ENCODE assay signal across 15 cellular contexts in the genomic region with DNA sequence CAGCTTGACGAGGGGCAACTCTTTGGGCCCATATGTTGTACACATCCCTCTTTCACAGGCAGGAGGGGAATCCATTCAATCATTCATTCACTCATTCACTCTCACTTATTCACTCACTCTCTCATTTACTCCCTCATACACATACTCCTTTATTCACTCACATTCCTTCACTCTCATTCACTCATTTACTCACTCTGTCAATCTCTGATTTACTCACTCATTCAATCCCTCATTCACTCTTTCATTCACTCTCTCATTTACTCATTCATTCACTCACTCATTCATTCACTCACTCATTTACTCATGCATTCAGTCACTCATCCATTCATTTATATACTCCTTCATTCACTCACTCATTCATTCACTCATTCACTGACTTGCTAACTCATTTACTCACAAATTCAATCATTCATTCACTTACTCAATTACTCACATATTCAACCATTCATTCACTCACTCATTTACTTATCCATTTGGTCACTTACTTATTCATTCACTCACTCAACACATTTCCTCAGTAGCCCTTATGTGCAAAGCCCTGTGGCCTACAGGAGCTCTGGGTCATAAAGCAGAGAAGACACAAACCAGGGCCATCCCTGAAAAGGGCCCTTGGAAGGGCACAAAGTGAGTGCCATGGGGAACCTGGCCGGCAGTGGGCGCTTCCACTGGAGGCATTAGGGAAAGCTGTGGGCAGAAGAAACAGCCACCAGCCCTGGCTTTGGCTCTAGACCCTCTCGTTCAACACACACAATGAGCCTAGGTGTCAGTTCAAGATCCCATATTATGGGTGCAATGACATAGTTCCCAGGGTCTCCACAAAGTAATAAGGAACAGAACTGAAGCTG. TPM values are rescaled to one million over a fixed set of nuclear protein-coding genes. Genes with fewer than 3 reads are reported as not detected.
DNase-seq lines count a peak whose midpoint lies in the region; ATAC-seq, FAIRE-seq and TF ChIP-seq lines count a peak whose summit lies in the region.
"Had no signal": no experiment of that assay in that cellular context is flagged by ENCODE, and none has a peak within 500 bp of the region (broad histone marks: within the 10 kb centered on the region; RNA-seq: fewer than 3 reads in every experiment).

No MANE protein-coding gene starts in this region.

- CTCF ChIA-PET in IMR-90 (lab: Yijun Ruan, JAX), result interaction anchor here (0.6 to 1.0 kb wide), 3 partner anchors 17 to 200 kb away, joined by 3 to 5 read pairs (median 3); no protein-coding TSS in a partner anchor

- H4K5ac ChIP-seq in IMR-90 (ENCODE audit: low read depth, low read length), result peak overlapping the region; percentile 67; the same call in 1 of the 2 replicates

- peak overlapping the region; percentile 63; the same call in 1 of the 2 replicates for H4K91ac ChIP-seq in IMR-90 (ENCODE audit: insufficient read depth, low read depth, low read length)

- H4K20me1 ChIP-seq in IMR-90 (ENCODE audit: insufficient read depth, low read length) (peaks cover 5% of the 10 kb centered on the region), astrocyte (ENCODE audit: insufficient read depth, low read length) (no peaks in the 10 kb centered on the region)

- H3K56ac ChIP-seq in IMR-90 (ENCODE audit: extremely low read depth, insufficient read depth, low read length), result peak overlapping the region; percentile 70

- H3K4me1 Mint-ChIP-seq in astrocyte (ENCODE audit: low read depth, unreplicated experiment), result peaks cover 28% of the 10 kb centered on the region

- H3K36me3 Mint-ChIP-seq in astrocyte (ENCODE audit: low read depth, unreplicated experiment), result peaks cover 5% of the 10 kb centered on the region

- peaks cover 6 to 24% of the 10 kb centered on the region in 2 experiments for H3K79me1 ChIP-seq in IMR-90 (ENCODE audit: low read depth in 1 of 2, low read length in 2 of 2)

- BruUV-seq in IMR-90 (replicated peaks; lab: Mats Ljungman, UMichigan), result no TSS peak

- peak overlapping the region; percentile 95 for H3K27ac Mint-ChIP-seq in astrocyte (ENCODE audit: unreplicated experiment)
- H3K27ac Mint-ChIP-seq: stimulated activated naive CD8-positive, alpha-beta T cell treated with anti-CD3 and anti-CD28 coated beads, Interleukin-15, Interleukin-2, amounts not matched to agents 100 ng/mL and 50 ng/mL, for 24 hours had no signal

- H3K23ac ChIP-seq in IMR-90 (ENCODE audit: low read depth, low read length), result peak overlapping the region; percentile 83

- H2BK20ac ChIP-seq in IMR-90 (ENCODE audit: low read depth, low read length), result peak overlapping the region; percentile 66; the same call in 1 of the 2 replicates

- H2BK15ac ChIP-seq in IMR-90 (ENCODE audit: low read depth, low read length), result peak overlapping the region; percentile 78; the same call in 1 of the 3 replicates

- no peak for TF ChIP-seq POLR2A in IMR-90 (IDR thresholded peaks at IDR 0.05; ENCODE audit: low read depth, low read length)

- H2BK5ac ChIP-seq in IMR-90 (ENCODE audit: low read depth, low read length, poor library complexity, severe bottlenecking), result peak overlapping the region; percentile 83

- H3K14ac ChIP-seq in IMR-90 (replicated peaks; ENCODE audit: low read depth, low read length), result peak overlapping the region; percentile 91

- H3K9me3 ChIP-seq in IMR-90 (ENCODE audit: control insufficient read depth, insufficient read depth, low read length) (peaks cover 5% of the 10 kb centered on the region; the same call in 1 of the 2 replicates), astrocyte (ENCODE audit: insufficient read depth, low read depth, low read length) (peaks cover 7% of the 10 kb centered on the region), lower lobe of right lung (peaks cover 11% of the 10 kb centered on the region), stomach smooth muscle (ENCODE audit: control insufficient read depth in 2 of 2, low read length in 2 of 2) (no peaks in the 10 kb centered on the region), MG63 (no peaks in the 10 kb centered on the region; the same call in 1 of the 2 replicates)

- H3K9ac ChIP-seq in IMR-90 (ENCODE audit: low read depth, low read length) (peak overlapping the region; percentile 39; the same call in 1 of the 2 replicates), astrocyte (ENCODE audit: low read length) (peak overlapping the region; percentile 47), stomach smooth muscle (ENCODE audit: low read length in 2 of 2) (no peak overlapping the region)
- H3K9ac ChIP-seq: KMS-11 had no signal

- H3K27me3 Mint-ChIP-seq in astrocyte (ENCODE audit: low read depth, unreplicated experiment), result no peaks in the 10 kb centered on the region
- H3K27me3 Mint-ChIP-seq: CD8-positive, alpha-beta memory T cell; stimulated activated naive CD8-positive, alpha-beta T cell treated with anti-CD3 and anti-CD28 coated beads, Interleukin-15, Interleukin-2, amounts not matched to agents 100 ng/mL and 50 ng/mL, for 24 hours had no signal

- H3K4me3 Mint-ChIP-seq in astrocyte (ENCODE audit: unreplicated experiment), result peak overlapping the region; percentile 10
- H3K4me3 Mint-ChIP-seq: stimulated activated naive CD8-positive, alpha-beta T cell treated with anti-CD3 and anti-CD28 coated beads, Interleukin-15, Interleukin-2, amounts not matched to agents 100 ng/mL and 50 ng/mL, for 24 hours had no signal

- peak overlapping the region; percentile 84 for H3K4ac ChIP-seq in IMR-90 (ENCODE audit: low read depth, low read length)

- H3K4me2 ChIP-seq in IMR-90 (ENCODE audit: low read depth, low read length) (peak overlapping the region; percentile 50; the same call in 1 of the 2 replicates), astrocyte (ENCODE audit: low read length) (peak overlapping the region; percentile 42)
- H3K4me2 ChIP-seq: KMS-11 had no signal

- H3K4me3 ChIP-seq in IMR-90 (ENCODE audit: insufficient read depth, low read depth, low read length) (no peak overlapping the region), astrocyte (ENCODE audit: insufficient read depth, low read depth, low read length) (no peak overlapping the region), lower lobe of right lung (no peak overlapping the region), stomach smooth muscle (ENCODE audit: low read length in 2 of 2) (no peak overlapping the region), MG63 (no peak overlapping the region)

- TF ChIP-seq CTCF in IMR-90 (conservative IDR thresholded peaks at IDR 0.05; ENCODE audit: low read depth, low read length), result no peak
- no peak for TF ChIP-seq CTCF in astrocyte (IDR thresholded peaks at IDR 0.05; ENCODE audit: insufficient read depth, low read depth, low read length)
- no peak for TF ChIP-seq CTCF in lower lobe of right lung (IDR thresholded peaks at IDR 0.05)

- peak overlapping the region; percentile 51; the same call in 1 of the 2 replicates for H3K18ac ChIP-seq in IMR-90 (ENCODE audit: low read depth, low read length)

- H3K36me3 ChIP-seq in IMR-90 (ENCODE audit: control insufficient read depth, insufficient read depth, low read length) (no peaks in the 10 kb centered on the region), astrocyte (ENCODE audit: insufficient read depth, low read length) (no peaks in the 10 kb centered on the region), lower lobe of right lung (no peaks in the 10 kb centered on the region), stomach smooth muscle (ENCODE audit: control insufficient read depth in 2 of 2, insufficient read depth in 2 of 2, low read length in 2 of 2) (no peaks in the 10 kb centered on the region), MG63 (no peaks in the 10 kb centered on the region)

- peaks cover 11% of the 10 kb centered on the region for H3K9me1 ChIP-seq in IMR-90 (ENCODE audit: insufficient read depth, low read length)

- ATAC-seq in IMR-90 (ENCODE audit: low read depth), result no peak
- ATAC-seq in lower lobe of right lung, result peak in 1 of 2 donors; percentile 12
- ATAC-seq in HG03442 (IDR thresholded peaks at IDR 0.05; ENCODE audit: unreplicated experiment), result no peak

- no peaks in the 10 kb centered on the region for H3K79me2 ChIP-seq in astrocyte (ENCODE audit: insufficient read depth, low read length)

- H2AFZ ChIP-seq in IMR-90 (replicated peaks; ENCODE audit: low read length, poor library complexity) (no peak overlapping the region), astrocyte (ENCODE audit: low read depth, low read length) (peak overlapping the region; percentile 7)

- intact Hi-C loops in IMR-90 (cut with micrococcal nuclease) (loop anchor here (5.0 kb wide), 1 partner anchor 40 kb away; no protein-coding TSS in a partner anchor), lower lobe of right lung (cut with DNase I) (no loop called here)

- peak; percentile 32 for FAIRE-seq in astrocyte (lab: Jason Lieb, UNC)

- H3K9me3 Mint-ChIP-seq in astrocyte (ENCODE audit: unreplicated experiment), result peaks cover 13% of the 10 kb centered on the region

- peak overlapping the region; percentile 88 for H2BK120ac ChIP-seq in IMR-90 (ENCODE audit: low read depth, low read length)

- no peaks in the 10 kb centered on the region for H3K27me3 ChIP-seq in IMR-90 (ENCODE audit: control insufficient read depth, insufficient read depth, low read length)
- H3K27me3 ChIP-seq in astrocyte (ENCODE audit: insufficient read depth, low read length), result no peaks in the 10 kb centered on the region
- no peaks in the 10 kb centered on the region for H3K27me3 ChIP-seq in lower lobe of right lung (ENCODE audit: low read depth)
- H3K27me3 ChIP-seq in stomach smooth muscle (ENCODE audit: control insufficient read depth in 1 of 2, insufficient read depth in 2 of 2, low read length in 2 of 2), result no peaks in the 10 kb centered on the region
- no peaks in the 10 kb centered on the region for H3K27me3 ChIP-seq in MG63

- dilution Hi-C loops in IMR-90 (cut with HindIII; ENCODE audit: low sequenced_read_pairs, unreplicated experiment), result no loop called here

- H2AK5ac ChIP-seq in IMR-90 (ENCODE audit: low read depth, low read length), result peak overlapping the region; percentile 74

- in situ Hi-C loops in IMR-90 (cut with MboI; ENCODE audit: low sequenced_read_pairs), result no loop called here

- POLR2A ChIA-PET in IMR-90 (lab: Charles Lee; ENCODE audit: unreplicated experiment), result no interaction called here

- H3K4me1 ChIP-seq in IMR-90 (ENCODE audit: control insufficient read depth, insufficient read depth, low read length) (peaks cover 15% of the 10 kb centered on the region), astrocyte (ENCODE audit: insufficient read depth, low read length) (peaks cover 23% of the 10 kb centered on the region), lower lobe of right lung (peaks cover 28% of the 10 kb centered on the region), stomach smooth muscle (ENCODE audit: control insufficient read depth, insufficient read depth, low read length) (peaks cover 21% of the 10 kb centered on the region)

- H3K27ac ChIP-seq in IMR-90 (ENCODE audit: insufficient read depth, low read length) (peak overlapping the region; percentile 40), astrocyte (ENCODE audit: low read depth, low read length) (peak overlapping the region; percentile 44), lower lobe of right lung (peak overlapping the region; percentile 73), stomach smooth muscle (ENCODE audit: low read length) (peak overlapping the region; percentile 58)
- H3K27ac ChIP-seq: KMS-11 had no signal

- DNase-seq in IMR-90 (no peak), astrocyte (ENCODE audit: low read depth) (no peak), lower lobe of right lung (peak; percentile 7), MG63 (no peak), superior temporal gyrus (ENCODE audit: extremely low spot score) (no peak)
- DNase-seq: CD8-positive, alpha-beta memory T cell; effector CD8-positive, alpha-beta T cell; GDM1; NCI-H1930; stimulated activated CD4-positive, alpha-beta T cell treated with anti-CD3 and anti-CD28 coated beads, Interleukin-4, amount 100 ng/mL, for 24 hours had no signal

- peak overlapping the region in 1 of 2 experiments; percentile 54; a peak in 1 of 4 replicates for H4K8ac ChIP-seq in IMR-90 (ENCODE audit: low read depth in 2 of 2, low read length in 2 of 2)

- H2AK9ac ChIP-seq in IMR-90 (replicated peaks; ENCODE audit: low read depth, low read length, poor library complexity), result no peak overlapping the region

- no peak for TF ChIP-seq RAD21 in IMR-90 (IDR thresholded peaks at IDR 0.05; ENCODE audit: low read length)

- 60% methylated on average over 1 of the region's 4 CpGs; no CpG with 5 or more reads in 1 of the 2 experiments for WGBS in IMR-90 (ENCODE audit: extremely low coverage in 2 of 2, insufficient read length in 1 of 2), 2 experiments

RNA-seq across cellular contexts. Expression of a gene that starts 26.0 kb away (rescaled TPM):
- total RNA-seq in IMR-90 (2012; rRNA removed), result 10.0 and 11.1 TPM in 2 replicates
- polyA plus RNA-seq in IMR-90 (2012; rRNA removed), result 6.5 and 6.8 TPM in 2 replicates
- polyA plus RNA-seq in IMR-90 (2012; cell fraction: cytosol; rRNA removed), result 3.5 and 5.6 TPM in 2 replicates
- polyA plus RNA-seq in IMR-90 (2012; cell fraction: nucleus; rRNA removed; ENCODE audit: low replicate concordance), result 4.8 and 6.8 TPM in 2 replicates
- total RNA-seq in astrocyte, result 14.0 and 15.4 TPM in 2 replicates
- total RNA-seq in lower lobe of right lung, result 51.5 TPM
- 4.4 and 5.2 TPM in 2 replicates for total RNA-seq in MG63 (2014; rRNA removed; shearing (Covaris generic); ENCODE audit: low replicate concordance)

RNA-seq across cellular contexts. Expression of a gene that starts 59.3 kb away (rescaled TPM):
- total RNA-seq in IMR-90 (2012; rRNA removed) (not detected in 2 replicates), astrocyte (not detected in 2 replicates), lower lobe of right lung (not detected)
- polyA plus RNA-seq in IMR-90 (2012; rRNA removed), result not detected in 2 replicates
- polyA plus RNA-seq in IMR-90 (2012; cell fraction: cytosol; rRNA removed), result 0.28 TPM in 1 of 2 replicates, not detected in the other
- 0.34 TPM in 1 of 2 replicates, not detected in the other for polyA plus RNA-seq in IMR-90 (2012; cell fraction: nucleus; rRNA removed; ENCODE audit: low replicate concordance)
- total RNA-seq in MG63 (2014; rRNA removed; shearing (Covaris generic); ENCODE audit: low replicate concordance), result 22.3 and 44.7 TPM in 2 replicates
- total RNA-seq: CD8-positive, alpha-beta memory T cell; lung microvascular endothelial cell had no signal
- polyA plus RNA-seq: CD8-positive, alpha-beta memory T cell had no signal

Comparison
In these comparisons a context has a peak if more than half of its experiments do, and no peak if none do; other contexts are left out.
1. H3K9ac ChIP-seq: peak in IMR-90 (single experiment) and astrocyte (single experiment); none in stomach smooth muscle (0 of 2).
2. RNA of a gene that starts 59.3 kb away (total RNA-seq): 22.3 to 44.7 TPM in MG63; not detected in astrocyte, not detected in IMR-90 and not detected in lower lobe of right lung (single experiment); every median in the first group is over 10 times any median in the second.
3. Peak in every context shown above with its lines, with median percentiles within 50 percentile points of each other: H3K27ac ChIP-seq.